Comparison of ENCODE assay signal across 27 cellular contexts in genomic region chr7:151397026-151397425, GRCh38. TPM values are rescaled to one million over a fixed set of nuclear protein-coding genes. Genes with fewer than 3 reads are reported as not detected.
"Had no signal": no experiment of that assay in that cellular context is flagged by ENCODE, and none has a peak within 500 bp of the region (broad histone marks: within the 10 kb centered on the region; RNA-seq: fewer than 3 reads in every experiment).

No MANE protein-coding gene starts in this region.

- H3K36me3 ChIP-seq: right lobe of liver, vagina had no signal

- H3K4me1 ChIP-seq: right lobe of liver, testis, vagina had no signal

- H3K4me3 Mint-ChIP-seq: activated naive CD8-positive, alpha-beta T cell; activated T-cell treated with anti-CD3 and anti-CD28 coated beads, Interleukin-2, amount 50 U/mL, for 24 hours; nephron progenitor cell; stimulated activated naive B cell treated with anti-CD40 and anti-IgM and Interleukin-4, amounts not matched to agents 10 μg/mL and 1 μg/mL and 100 μg/mL, for 72 hours had no signal

- H3K4me3 ChIP-seq: right lobe of liver, testis, vagina had no signal

- H3K27me3 ChIP-seq: right lobe of liver, testis, vagina had no signal

- H3K27ac Mint-ChIP-seq: activated naive CD8-positive, alpha-beta T cell; activated T-cell treated with anti-CD3 and anti-CD28 coated beads, Interleukin-2, amount 50 U/mL, for 24 hours; activated T-helper 2 cell treated with anti-CD3 and anti-CD28 coated beads, Interferon-gamma antibody, Interleukin-2, Interleukin-4, amounts not matched to agents 10 μg/mL and 5 μg/mL and 100 μg/mL, durations not matched to agents 14 hours and 24 hours and 36 hours; nephron progenitor cell; stimulated activated naive B cell treated with anti-CD40 and anti-IgM and Interleukin-4, amounts not matched to agents 10 μg/mL and 1 μg/mL and 100 μg/mL, for 72 hours had no signal

- H3K9me3 ChIP-seq: right lobe of liver, testis, vagina had no signal

- H3K36me3 Mint-ChIP-seq: activated naive CD8-positive, alpha-beta T cell; stimulated activated naive B cell treated with anti-CD40 and anti-IgM and Interleukin-4, amounts not matched to agents 10 μg/mL and 1 μg/mL and 100 μg/mL, for 72 hours had no signal

- H3K27ac ChIP-seq: right lobe of liver, testis, vagina had no signal

- DNase-seq: activated CD4-positive, alpha-beta T cell treated with anti-CD3 and anti-CD28 coated beads for 1 hour; activated CD4-positive, alpha-beta T cell treated with anti-CD3 and anti-CD28 coated beads, Interleukin-2, amount 50 U/mL, for 1 hour; activated CD8-positive, alpha-beta memory T cell treated with anti-CD3 and anti-CD28 coated beads for 24 hours; activated CD8-positive, alpha-beta memory T cell treated with anti-CD3 and anti-CD28 coated beads, Interleukin-2, amount 50 U/mL, for 4 hours; activated naive CD4-positive, alpha-beta T cell; activated T-cell treated with anti-CD3 and anti-CD28 coated beads, Interleukin-2, amount 50 U/mL, for 24 hours; cerebellar nuclear complex; cortex of kidney; effector CD4-positive, alpha-beta T cell; erythroblast; foreskin fibroblast; hippocampal formation; nephron progenitor cell; small intestine; stimulated activated CD4-positive, alpha-beta T cell treated with anti-CD3 and anti-CD28 coated beads, Interleukin-15, amount 100 ng/mL, for 24 hours; stimulated activated naive B cell treated with anti-CD40 and anti-IgM and Interleukin-4, amounts not matched to agents 10 μg/mL and 1 μg/mL and 100 μg/mL, for 72 hours; testis; trophoblast cell had no signal

- H3K27me3 Mint-ChIP-seq: activated naive CD8-positive, alpha-beta T cell; activated T-cell treated with anti-CD3 and anti-CD28 coated beads, Interleukin-2, amount 50 U/mL, for 24 hours had no signal

- ATAC-seq: left ventricle myocardium superior; right lobe of liver; stimulated activated naive B cell treated with anti-CD40 and anti-IgM and Interleukin-4, amounts not matched to agents 10 μg/mL and 1 μg/mL and 100 μg/mL, for 72 hours had no signal

- H3K9me3 Mint-ChIP-seq: activated T-cell treated with anti-CD3 and anti-CD28 coated beads, Interleukin-2, amount 50 U/mL, for 24 hours; activated T-helper 2 cell treated with anti-CD3 and anti-CD28 coated beads, Interferon-gamma antibody, Interleukin-2, Interleukin-4, amounts not matched to agents 10 μg/mL and 5 μg/mL and 100 μg/mL, durations not matched to agents 14 hours and 24 hours and 36 hours; nephron progenitor cell had no signal

RNA-seq across cellular contexts. Expression of gene WDR86, which starts 12.8 kb away (rescaled TPM):
- total RNA-seq: activated T-helper 2 cell treated with anti-CD3 and anti-CD28 coated beads, Interferon-gamma antibody, Interleukin-2, Interleukin-4, amounts not matched to agents 10 μg/mL and 5 μg/mL and 100 μg/mL, durations not matched to agents 14 hours and 24 hours and 36 hours; myocyte had no signal
- polyA plus RNA-seq: fibroblast of lung had no signal

RNA-seq across cellular contexts. Expression of gene CRYGN, which starts 42.9 kb away (rescaled TPM):
- total RNA-seq: activated T-helper 2 cell treated with anti-CD3 and anti-CD28 coated beads, Interferon-gamma antibody, Interleukin-2, Interleukin-4, amounts not matched to agents 10 μg/mL and 5 μg/mL and 100 μg/mL, durations not matched to agents 14 hours and 24 hours and 36 hours; bronchial epithelial cell; left ventricle myocardium superior; mononuclear cell; right lobe of liver; vagina had no signal
